In genomic region chr17:74846621-74847020, GRCh38 we compare ENCODE assay signal across 9 cellular contexts. TPM values are rescaled to one million over a fixed set of nuclear protein-coding genes. Genes with fewer than 3 reads are reported as not detected.
"Had no signal": no experiment of that assay in that cellular context is flagged by ENCODE, and none has a peak within 500 bp of the region (broad histone marks: within the 10 kb centered on the region; RNA-seq: fewer than 3 reads in every experiment).

No MANE protein-coding gene starts in this region.

- FAIRE-seq: G401.6, GM12878, GM12891, GM12892, GM18507, GM19239 had no signal

- H3K4me3 ChIP-seq: GM12878 had no signal

- ATAC-seq: GM12878 had no signal

- DNase-seq: GDM1, GF-D8 had no signal

RNA-seq across cellular contexts. Expression of gene FADS6, which starts 46.8 kb away (rescaled TPM):
- total RNA-seq: G401, GM12878 had no signal
- polyA plus RNA-seq: GM12878 had no signal
